17 cellular contexts compared by ENCODE assay signal in genomic region chr2:200129756-200130462, GRCh38.
"Had no signal": no experiment of that assay in that cellular context is flagged by ENCODE, and none has a peak within 500 bp of the region (broad histone marks: within the 10 kb centered on the region; RNA-seq: fewer than 3 reads in every experiment).

No MANE protein-coding gene starts in this region.

- H3K9me3 Mint-ChIP-seq: activated naive CD4-positive, alpha-beta T cell treated with anti-CD3 and anti-CD28 coated beads, Interleukin-2, amount 10 ng/mL, durations not matched to agents 7 days and 5 days; T-cell had no signal

- H3K27ac ChIP-seq: cardiac muscle cell, colonic mucosa, esophagus squamous epithelium, lower lobe of right lung, parathyroid adenoma, tibial nerve had no signal

- ATAC-seq: activated CD4-positive, CD25-positive, alpha-beta regulatory T cell treated with anti-CD3 and anti-CD28 coated beads, Interleukin-2, amount 50 U/mL, for 24 hours; T-cell had no signal

- H3K36me3 Mint-ChIP-seq: activated naive CD4-positive, alpha-beta T cell treated with anti-CD3 and anti-CD28 coated beads, Interleukin-2, amount 10 ng/mL, durations not matched to agents 7 days and 5 days; naive B cell; T-cell had no signal

- H3K4me3 ChIP-seq: cardiac muscle cell, colonic mucosa, esophagus squamous epithelium, lower lobe of right lung, tibial nerve had no signal

- H3K79me2 ChIP-seq: parathyroid adenoma had no signal

- DNase-seq: activated CD4-positive, alpha-beta T cell treated with anti-CD3 and anti-CD28 coated beads, Interleukin-2, amount 50 U/mL, for 1 hour; activated CD8-positive, alpha-beta memory T cell treated with anti-CD3 and anti-CD28 coated beads for 24 hours; activated naive CD4-positive, alpha-beta T cell treated with anti-CD3 and anti-CD28 coated beads, Interleukin-2, amount 10 ng/mL, durations not matched to agents 7 days and 5 days; colonic mucosa; esophagus squamous epithelium; glutamatergic neuron; lower lobe of right lung; naive B cell; stimulated activated CD4-positive, alpha-beta T cell treated with anti-CD3 and anti-CD28 coated beads, Interleukin-4, amount 100 ng/mL, for 24 hours; stimulated activated naive CD4-positive, alpha-beta T cell treated with Interleukin-2 at 50 U/mL for 16 hours; substantia nigra; T-cell; T-helper 9 cell had no signal

- H3K4me1 Mint-ChIP-seq: activated naive CD4-positive, alpha-beta T cell treated with anti-CD3 and anti-CD28 coated beads, Interleukin-2, amount 10 ng/mL, durations not matched to agents 7 days and 5 days; naive B cell; T-cell had no signal

- H3K4me1 ChIP-seq: parathyroid adenoma had no signal

- H3K27me3 ChIP-seq: cardiac muscle cell, colonic mucosa, esophagus squamous epithelium, tibial nerve had no signal

- H3K9ac ChIP-seq: parathyroid adenoma had no signal

- H3K36me3 ChIP-seq: cardiac muscle cell, colonic mucosa, esophagus squamous epithelium, lower lobe of right lung, tibial nerve had no signal

- H3K4me3 Mint-ChIP-seq: activated naive CD4-positive, alpha-beta T cell treated with anti-CD3 and anti-CD28 coated beads, Interleukin-2, amount 10 ng/mL, durations not matched to agents 7 days and 5 days; naive B cell; T-cell had no signal

- H3K27ac Mint-ChIP-seq: activated naive CD4-positive, alpha-beta T cell treated with anti-CD3 and anti-CD28 coated beads, Interleukin-2, amount 10 ng/mL, durations not matched to agents 7 days and 5 days; naive B cell; T-cell had no signal
